ENCODE assay signal across 1 cellular context in the genomic region with DNA sequence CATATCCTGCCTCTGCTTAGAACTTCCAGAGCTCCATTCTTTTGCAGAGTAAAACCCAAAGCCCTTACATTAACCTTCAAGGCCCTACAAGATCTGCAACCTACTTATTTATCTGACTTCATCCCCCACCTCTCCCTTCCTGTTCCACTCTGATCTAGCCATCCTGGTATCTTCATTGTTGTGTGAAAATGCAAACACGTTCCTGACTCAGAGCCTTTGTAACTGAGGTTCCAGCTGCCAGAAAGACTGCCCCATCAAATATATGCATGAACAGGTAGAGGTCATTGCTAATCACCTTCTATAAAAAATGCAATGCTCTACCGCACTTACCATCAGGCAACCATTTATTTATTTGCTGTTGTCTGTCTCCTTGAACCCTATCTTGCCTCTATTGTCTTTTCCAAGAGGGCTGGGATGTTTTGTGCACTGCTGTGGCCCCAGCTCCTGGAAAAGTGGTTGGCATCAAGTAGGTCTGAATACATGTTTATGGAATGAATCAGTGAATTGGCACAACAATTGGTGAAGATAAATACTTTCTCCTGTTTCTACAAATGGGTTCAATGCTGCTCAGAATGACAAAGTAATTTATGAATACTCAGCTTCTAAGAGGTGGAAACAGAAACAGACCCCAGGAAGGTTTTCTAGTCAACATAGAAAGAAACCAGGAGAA.
TF ChIP-seq lines count a peak whose summit lies in the region.

No MANE protein-coding gene starts in this region.

TF ChIP-seq in HepG2, 621 proteins besides CTCF, POLR2A, EP300 and RAD21:
- no peak for TF ChIP-seq ZNF674 (CRISPR knock-in tag; IDR thresholded peaks at IDR 0.05; ENCODE audit: low read depth)
- no peak for TF ChIP-seq KLF9 (CRISPR knock-in tag; IDR thresholded peaks at IDR 0.05; ENCODE audit: low read depth)
- TF ChIP-seq, protein P1, sequence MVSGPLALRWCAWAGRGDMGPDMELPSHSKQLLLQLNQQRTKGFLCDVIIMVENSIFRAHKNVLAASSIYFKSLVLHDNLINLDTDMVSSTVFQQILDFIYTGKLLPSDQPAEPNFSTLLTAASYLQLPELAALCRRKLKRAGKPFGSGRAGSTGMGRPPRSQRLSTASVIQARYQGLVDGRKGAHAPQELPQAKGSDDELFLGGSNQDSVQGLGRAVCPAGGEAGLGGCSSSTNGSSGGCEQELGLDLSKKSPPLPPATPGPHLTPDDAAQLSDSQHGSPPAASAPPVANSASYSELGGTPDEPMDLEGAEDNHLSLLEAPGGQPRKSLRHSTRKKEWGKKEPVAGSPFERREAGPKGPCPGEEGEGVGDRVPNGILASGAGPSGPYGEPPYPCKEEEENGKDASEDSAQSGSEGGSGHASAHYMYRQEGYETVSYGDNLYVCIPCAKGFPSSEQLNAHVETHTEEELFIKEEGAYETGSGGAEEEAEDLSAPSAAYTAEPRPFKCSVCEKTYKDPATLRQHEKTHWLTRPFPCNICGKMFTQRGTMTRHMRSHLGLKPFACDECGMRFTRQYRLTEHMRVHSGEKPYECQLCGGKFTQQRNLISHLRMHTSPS (CRISPR knock-in tag; IDR thresholded peaks at IDR 0.05; ENCODE audit: low read depth): no peak
- TF ChIP-seq ZNF333 (CRISPR knock-in tag; IDR thresholded peaks at IDR 0.05; ENCODE audit: borderline replicate concordance): no peak
- TF ChIP-seq TCF12 (IDR thresholded peaks at IDR 0.05): no peak
- no peak for TF ChIP-seq TCF12 (CRISPR knock-in tag; IDR thresholded peaks at IDR 0.05)
- no peak for TF ChIP-seq MYNN (CRISPR knock-in tag; IDR thresholded peaks at IDR 0.05; ENCODE audit: low read depth)
- TF ChIP-seq GATA4 (IDR thresholded peaks at IDR 0.05; ENCODE audit: borderline replicate concordance, low read depth): no peak
- no peak for TF ChIP-seq HNF4A (CRISPR knock-in tag; IDR thresholded peaks at IDR 0.05)
- TF ChIP-seq TARDBP (CRISPR knock-in tag; IDR thresholded peaks at IDR 0.05): no peak
- TF ChIP-seq SMAD1 (CRISPR knock-in tag; IDR thresholded peaks at IDR 0.05; ENCODE audit: borderline replicate concordance, low read depth): no peak
TF ChIP-seq in HepG2: peak in this region for 0.
